Comparison of ENCODE assay signal across 8 cellular contexts in genomic region chr19:2475018-2475701, GRCh38. TPM values are rescaled to one million over a fixed set of nuclear protein-coding genes. Genes with fewer than 3 reads are reported as not detected.
DNase-seq lines count a peak whose midpoint lies in the region; ATAC-seq and TF ChIP-seq lines count a peak whose summit lies in the region.

No MANE protein-coding gene starts in this region.

- peak overlapping the region; percentile 47 for H3K4me3 Mint-ChIP-seq in progenitor cell of endocrine pancreas (ENCODE audit: low read depth)

- peaks cover 20% of the 10 kb centered on the region for H3K4me1 Mint-ChIP-seq in progenitor cell of endocrine pancreas (ENCODE audit: low read depth)

- intact Hi-C loops in cardiac septum (cut with DNase I), result loop anchor here (1.0 kb wide), 1 partner anchor 104 kb away; no protein-coding TSS in a partner anchor

- TF ChIP-seq CTCF in RWPE2 (IDR thresholded peaks at IDR 0.05; ENCODE audit: poor library complexity, severe bottlenecking), result no peak
- TF ChIP-seq CTCF in progenitor cell of endocrine pancreas (IDR thresholded peaks at IDR 0.05; ENCODE audit: unreplicated experiment), result no peak

- H3K9me3 Mint-ChIP-seq in activated naive CD4-positive, alpha-beta T cell treated with anti-CD3 and anti-CD28 coated beads, Interleukin-2, amount 50 U/mL, for 72 hours, result no peaks in the 10 kb centered on the region
- no peaks in the 10 kb centered on the region for H3K9me3 Mint-ChIP-seq in progenitor cell of endocrine pancreas (ENCODE audit: low read depth)

- H3K27ac ChIP-seq in RWPE2 (ENCODE audit: poor library complexity, severe bottlenecking), result peak overlapping the region; percentile 76

- no peaks in the 10 kb centered on the region for H3K4me1 ChIP-seq in RWPE2 (ENCODE audit: insufficient read depth, poor library complexity, severe bottlenecking)

- DNase-seq in GDM1 (lab: John Stamatoyannopoulos, UW), result peak; percentile 49
- no peak for DNase-seq in RWPE2 (ENCODE audit: low spot score)
- peak; percentile 75 to 79 for DNase-seq in activated naive CD4-positive, alpha-beta T cell treated with anti-CD3 and anti-CD28 coated beads, Interleukin-2, amount 50 U/mL, for 72 hours (ENCODE audit: low spot score in 2 of 2)
- DNase-seq in cardiac septum (ENCODE audit: low spot score), result peak; percentile 79
- no peak for DNase-seq in progenitor cell of endocrine pancreas (ENCODE audit: low spot score, unreplicated experiment)
- DNase-seq in iPS-NIHi7 (ENCODE audit: extremely low spot score), result no peak
- no peak for DNase-seq in GM19240 (ENCODE audit: insufficient read length, low spot score)

- ATAC-seq in HG02852 (IDR thresholded peaks at IDR 0.05; ENCODE audit: unreplicated experiment), result peak; percentile 2
- ATAC-seq in RWPE2 (ENCODE audit: low read depth), result peak; percentile 36
- peak; percentile 16 to 34 for ATAC-seq in activated naive CD4-positive, alpha-beta T cell treated with anti-CD3 and anti-CD28 coated beads, Interleukin-2, amount 50 U/mL, for 72 hours

- H3K9me3 ChIP-seq in RWPE2 (ENCODE audit: severe bottlenecking), result no peaks in the 10 kb centered on the region

- peaks cover 29% of the 10 kb centered on the region in 2 donors for H3K36me3 Mint-ChIP-seq in activated naive CD4-positive, alpha-beta T cell treated with anti-CD3 and anti-CD28 coated beads, Interleukin-2, amount 50 U/mL, for 72 hours
- no peaks in the 10 kb centered on the region for H3K36me3 Mint-ChIP-seq in progenitor cell of endocrine pancreas (ENCODE audit: insufficient read depth)

- H3K27me3 Mint-ChIP-seq in progenitor cell of endocrine pancreas, result peaks cover 41% of the 10 kb centered on the region

- H3K36me3 ChIP-seq in RWPE2 (ENCODE audit: low read depth), result peaks cover 23% of the 10 kb centered on the region

- no peaks in the 10 kb centered on the region for H3K27me3 ChIP-seq in RWPE2 (ENCODE audit: insufficient read depth, poor library complexity, severe bottlenecking)

- peak overlapping the region; percentile 89 for H3K4me3 ChIP-seq in RWPE2 (ENCODE audit: severe bottlenecking)

- peak overlapping the region; percentile 97 to 98 for H3K27ac Mint-ChIP-seq in activated naive CD4-positive, alpha-beta T cell treated with anti-CD3 and anti-CD28 coated beads, Interleukin-2, amount 50 U/mL, for 72 hours
- peak overlapping the region; percentile 77 for H3K27ac Mint-ChIP-seq in progenitor cell of endocrine pancreas

RNA-seq across cellular contexts. Expression of gene GADD45B, which starts 0.8 kb away (rescaled TPM):
- 10 to 100 TPM; 60.9 to 94.1 TPM for total RNA-seq in activated naive CD4-positive, alpha-beta T cell treated with anti-CD3 and anti-CD28 coated beads, Interleukin-2, amount 50 U/mL, for 72 hours
- total RNA-seq in cardiac septum (54.4 TPM), progenitor cell of endocrine pancreas (4.9 and 5.1 TPM in 2 replicates)

RNA-seq across cellular contexts. Expression of gene LMNB2, which starts 18.4 kb away (rescaled TPM):
- total RNA-seq in activated naive CD4-positive, alpha-beta T cell treated with anti-CD3 and anti-CD28 coated beads, Interleukin-2, amount 50 U/mL, for 72 hours, result 10 to 100 TPM; 46.7 to 94.0 TPM
- total RNA-seq in cardiac septum (13.2 TPM), progenitor cell of endocrine pancreas (90.0 and 93.6 TPM in 2 replicates)

RNA-seq across cellular contexts. Expression of gene TIMM13, which starts 47.8 kb away (rescaled TPM):
- 100 to 1,000 TPM in 1 of 2 donors, 10 to 100 TPM in 1; 46.5 to 103 TPM for total RNA-seq in activated naive CD4-positive, alpha-beta T cell treated with anti-CD3 and anti-CD28 coated beads, Interleukin-2, amount 50 U/mL, for 72 hours
- total RNA-seq in cardiac septum, result 57.3 TPM
- total RNA-seq in progenitor cell of endocrine pancreas, result 108 and 110 TPM in 2 replicates

Comparison
In these comparisons a context has a peak if more than half of its experiments do, and no peak if none do; other contexts are left out.
1. DNase-seq: peak in GDM1 (single experiment), activated naive CD4-positive, alpha-beta T cell treated with anti-CD3 and anti-CD28 coated beads, Interleukin-2, amount 50 U/mL, for 72 hours (2 of 2) and cardiac septum (single experiment); none in RWPE2 (single experiment), progenitor cell of endocrine pancreas (single experiment), iPS-NIHi7 (single experiment) and GM19240 (single experiment).
2. Peak in every context shown above with its lines, with median percentiles within 50 percentile points of each other: ATAC-seq.